In the genomic region with DNA sequence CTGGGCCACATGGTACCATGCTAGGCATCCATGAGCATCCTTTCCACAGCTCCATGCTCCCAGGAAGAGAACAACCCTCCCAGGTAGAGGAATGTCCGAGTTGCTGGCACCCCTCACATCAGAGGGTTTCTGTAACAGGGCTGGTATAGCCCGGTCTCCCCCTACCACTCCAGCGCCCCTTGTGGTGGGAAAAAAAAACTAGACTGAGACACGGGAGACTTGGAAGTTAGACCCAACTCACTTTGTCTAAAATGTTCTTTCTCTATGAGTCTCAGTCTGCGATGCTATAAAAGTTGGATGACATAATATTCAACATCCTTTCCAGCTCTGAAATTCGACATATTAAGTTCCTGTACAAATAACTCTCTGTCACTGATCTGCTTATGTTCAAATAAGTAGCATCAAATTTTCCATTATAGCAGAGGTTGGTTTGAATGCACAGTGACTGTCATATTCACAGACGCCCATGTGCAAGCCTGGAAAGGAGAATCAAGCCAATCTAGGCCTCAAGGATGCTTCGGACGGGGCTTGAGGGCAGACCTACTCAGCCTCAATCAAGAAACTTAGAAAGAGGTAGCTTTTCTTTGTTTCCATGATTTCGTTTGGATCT, we compare ENCODE assay signal across 8 cellular contexts. TPM values are rescaled to one million over a fixed set of nuclear protein-coding genes. Genes with fewer than 3 reads are reported as not detected.
DNase-seq lines count a peak whose midpoint lies in the region; ATAC-seq and TF ChIP-seq lines count a peak whose summit lies in the region.

No MANE protein-coding gene starts in this region.

- ATAC-seq in HG03442 (IDR thresholded peaks at IDR 0.05; ENCODE audit: unreplicated experiment): no peak

- TF ChIP-seq CTCF in HL-60 (IDR thresholded peaks at IDR 0.05; ENCODE audit: insufficient read depth, low read length) (peak; percentile 34), liver (IDR thresholded peaks at IDR 0.05; ENCODE audit: low read depth, low read length, missing input control) (peak; percentile 6)

- H3K36me3 Mint-ChIP-seq in activated T-helper 2 cell treated with anti-CD3 and anti-CD28 coated beads, Interferon-gamma antibody, Interleukin-2, Interleukin-4, amounts not matched to agents 10 μg/mL and 5 μg/mL and 100 μg/mL, durations not matched to agents 14 hours and 24 hours and 36 hours (ENCODE audit: low read depth): no peaks in the 10 kb centered on the region

- no peaks in the 10 kb centered on the region for H3K9me3 ChIP-seq in liver (ENCODE audit: control insufficient read depth in 4 of 4, low read length in 3 of 4)

- H3K4me1 ChIP-seq in liver (ENCODE audit: control insufficient read depth in 4 of 4, insufficient read depth in 4 of 4, low read length in 3 of 4): peaks cover 13 to 37% (median 29%) of the 10 kb centered on the region in 4 donors

- no peaks in the 10 kb centered on the region for H3K27me3 Mint-ChIP-seq in activated T-helper 2 cell treated with anti-CD3 and anti-CD28 coated beads, Interferon-gamma antibody, Interleukin-2, Interleukin-4, amounts not matched to agents 10 μg/mL and 5 μg/mL and 100 μg/mL, durations not matched to agents 14 hours and 24 hours and 36 hours (ENCODE audit: low read depth)

- no peaks in the 10 kb centered on the region for H3K36me3 ChIP-seq in liver (ENCODE audit: control insufficient read depth in 4 of 4, insufficient read depth in 3 of 4, low read depth in 1 of 4, low read length in 3 of 4)

- no peak overlapping the region for H3K27ac ChIP-seq in HL-60 (replicated peaks)
- no peak overlapping the region for H3K27ac ChIP-seq in liver (ENCODE audit: low read depth in 1 of 2, low read length in 2 of 2)

- TF ChIP-seq RAD21 in liver (IDR thresholded peaks at IDR 0.05): peak in 1 of 2 donors; percentile 49

- 58% methylated on average over 10 of the region's 10 CpGs for WGBS in liver

- H3K27ac Mint-ChIP-seq in activated T-helper 2 cell treated with anti-CD3 and anti-CD28 coated beads, Interferon-gamma antibody, Interleukin-2, Interleukin-4, amounts not matched to agents 10 μg/mL and 5 μg/mL and 100 μg/mL, durations not matched to agents 14 hours and 24 hours and 36 hours: peak overlapping the region; percentile 39

- no peak overlapping the region for H3K9ac ChIP-seq in liver (ENCODE audit: low read depth in 1 of 2, low read length in 2 of 2)

- H3K4me3 ChIP-seq in HL-60 (replicated peaks; ENCODE audit: insufficient read depth, low read length): no peak overlapping the region
- no peak overlapping the region for H3K4me3 ChIP-seq in liver (ENCODE audit: low read depth in 1 of 3, low read length in 3 of 3)

- no peaks in the 10 kb centered on the region for H3K27me3 ChIP-seq in HL-60 (ENCODE audit: insufficient read depth, poor library complexity, severe bottlenecking)
- no peaks in the 10 kb centered on the region for H3K27me3 ChIP-seq in liver (ENCODE audit: control insufficient read depth in 4 of 4, insufficient read depth in 4 of 4, low read length in 3 of 4)

- no peak overlapping the region for H3K4me3 Mint-ChIP-seq in activated T-helper 2 cell treated with anti-CD3 and anti-CD28 coated beads, Interferon-gamma antibody, Interleukin-2, Interleukin-4, amounts not matched to agents 10 μg/mL and 5 μg/mL and 100 μg/mL, durations not matched to agents 14 hours and 24 hours and 36 hours (ENCODE audit: low read depth)

- DNase-seq in DMS 273 (lab: John Stamatoyannopoulos, UW; ENCODE audit: unreplicated experiment) (peak; percentile 78), DMS 273 treated with DMSO at 0.1 percent for 48 hours (lab: John Stamatoyannopoulos, UW) (no peak), HL-60 (ENCODE audit: low read depth in 1 of 2, low spot score in 1 of 2) (peak in 1 of 2 experiments; percentile 5), activated gamma-delta T cell treated with Interleukin-2 at 50 U/mL for 16 hours (no peak), kidney glomerular epithelial cell (lab: John Stamatoyannopoulos, UW) (no peak)
- no peak for DNase-seq in activated T-helper 2 cell treated with anti-CD3 and anti-CD28 coated beads, Interferon-gamma antibody, Interleukin-2, Interleukin-4, amounts not matched to agents 10 μg/mL and 5 μg/mL and 100 μg/mL, durations not matched to agents 14 hours and 24 hours and 36 hours (ENCODE audit: low spot score)

- intact Hi-C loops in activated T-helper 2 cell treated with anti-CD3 and anti-CD28 coated beads, Interferon-gamma antibody, Interleukin-2, Interleukin-4, amounts not matched to agents 10 μg/mL and 5 μg/mL and 100 μg/mL, durations not matched to agents 14 hours and 24 hours and 36 hours (cut with micrococcal nuclease): no loop called here

- H3K4me1 Mint-ChIP-seq in activated T-helper 2 cell treated with anti-CD3 and anti-CD28 coated beads, Interferon-gamma antibody, Interleukin-2, Interleukin-4, amounts not matched to agents 10 μg/mL and 5 μg/mL and 100 μg/mL, durations not matched to agents 14 hours and 24 hours and 36 hours (ENCODE audit: low read depth): peaks cover 44% of the 10 kb centered on the region

- no peaks in the 10 kb centered on the region for H3K9me3 Mint-ChIP-seq in activated T-helper 2 cell treated with anti-CD3 and anti-CD28 coated beads, Interferon-gamma antibody, Interleukin-2, Interleukin-4, amounts not matched to agents 10 μg/mL and 5 μg/mL and 100 μg/mL, durations not matched to agents 14 hours and 24 hours and 36 hours

TF ChIP-seq in liver, 16 proteins besides CTCF, POLR2A, EP300 and RAD21:
- TF ChIP-seq FOXA2 (IDR thresholded peaks at IDR 0.05): no peak
- TF ChIP-seq YY1 (IDR thresholded peaks at IDR 0.05): no peak
- no peak for TF ChIP-seq HNF4A (conservative IDR thresholded peaks at IDR 0.05)

RNA-seq across cellular contexts. Expression of a gene that starts 25.7 kb away (rescaled TPM):
- total RNA-seq in activated T-helper 2 cell treated with anti-CD3 and anti-CD28 coated beads, Interferon-gamma antibody, Interleukin-2, Interleukin-4, amounts not matched to agents 10 μg/mL and 5 μg/mL and 100 μg/mL, durations not matched to agents 14 hours and 24 hours and 36 hours: 16.1 and 19.9 TPM in 2 replicates
- 1 to 10 TPM; 1.9 to 6.4 TPM for total RNA-seq in liver
- polyA plus RNA-seq in liver: 1 to 10 TPM in 1 of 2 donors, under 1 TPM in 1; 0.62 to 1.3 TPM

RNA-seq across cellular contexts. Expression of a gene that starts 54.5 kb away (rescaled TPM):
- 6.2 and 6.4 TPM in 2 replicates for total RNA-seq in activated T-helper 2 cell treated with anti-CD3 and anti-CD28 coated beads, Interferon-gamma antibody, Interleukin-2, Interleukin-4, amounts not matched to agents 10 μg/mL and 5 μg/mL and 100 μg/mL, durations not matched to agents 14 hours and 24 hours and 36 hours
- total RNA-seq in liver: 10 to 100 TPM in 1 of 2 donors, 1 to 10 TPM in 1; 3.9 to 18.7 TPM
- 10 to 100 TPM; 10.9 to 21.8 TPM for polyA plus RNA-seq in liver
